ENCODE assay signal across 23 cellular contexts in genomic region chr4:141117935-141118334, GRCh38. TPM values are rescaled to one million over a fixed set of nuclear protein-coding genes. Genes with fewer than 3 reads are reported as not detected.
DNase-seq lines count a peak whose midpoint lies in the region; ATAC-seq, FAIRE-seq and TF ChIP-seq lines count a peak whose summit lies in the region.
"Had no signal": no experiment of that assay in that cellular context is flagged by ENCODE, and none has a peak within 500 bp of the region (broad histone marks: within the 10 kb centered on the region; RNA-seq: fewer than 3 reads in every experiment).

No MANE protein-coding gene starts in this region.

- TF ChIP-seq RAD21 in K562 (CRISPR knock-in tag; conservative IDR thresholded peaks at IDR 0.05 in 1 of 2, IDR thresholded peaks at IDR 0.05 in 1 of 2): no peak

- H3K23ac ChIP-seq in mesendoderm (ENCODE audit: low read length): no peak overlapping the region

- DNase-seq in OCI-M1 (lab: John Stamatoyannopoulos, UW) (peak; percentile 43), K562 (ENCODE audit: extremely low read depth in 1 of 4, low spot score in 3 of 4) (peak in 1 of 4 experiments; percentile 58), mesendoderm (peak; percentile 82), HK-2 (ENCODE audit: unreplicated experiment) (no peak)
- DNase-seq: 8988T; ACHN; BE2C; C1 segment of cervical spinal cord; Caco-2; Calu3; CD4-positive, alpha-beta memory T cell; CD4-positive, CD25-positive, alpha-beta regulatory T cell; CD8-positive, alpha-beta memory T cell; DMS79 treated with DMSO at 0.1 percent for 48 hours; GF-D8 had no signal

- peak overlapping the region; percentile 49 for H3K56ac ChIP-seq in mesendoderm (ENCODE audit: low read length)

- POLR2A ChIA-PET in K562 (lab: Yijun Ruan, JAX): interaction anchor here (0.5 kb wide), 1 partner anchor 15 kb away, joined by 3 read pairs; no protein-coding TSS in a partner anchor

- H4K20me1 ChIP-seq in K562 (replicated peaks; ENCODE audit: control insufficient read depth, insufficient read depth, low read length): no peaks in the 10 kb centered on the region
- H4K20me1 ChIP-seq: BLaER1 had no signal

- no peak for TF ChIP-seq CTCF in K562 (IDR thresholded peaks at IDR 0.05 in 2 of 3, conservative IDR thresholded peaks at IDR 0.05 in 1 of 3; ENCODE audit: insufficient read depth in 2 of 3, low read depth in 1 of 3, low read length in 3 of 3)

- ATAC-seq in K562 (peak; percentile 63), GM18861 (IDR thresholded peaks at IDR 0.05; ENCODE audit: unreplicated experiment) (no peak), esophagus mucosa (no peak), HG02588 (IDR thresholded peaks at IDR 0.05; ENCODE audit: unreplicated experiment) (no peak)

- H3K36me3 ChIP-seq in K562 (ENCODE audit: control insufficient read depth, insufficient read depth, low read length): no peaks in the 10 kb centered on the region
- no peaks in the 10 kb centered on the region for H3K36me3 ChIP-seq in mesendoderm (ENCODE audit: control insufficient read depth, insufficient read depth, low read length)
- H3K36me3 ChIP-seq: BLaER1 had no signal

- intact Hi-C loops in K562 (cut with micrococcal nuclease): no loop called here

- H3K9ac ChIP-seq in K562 (ENCODE audit: insufficient read depth in 1 of 2, low read depth in 2 of 2, low read length in 2 of 2) (no peak overlapping the region), mesendoderm (ENCODE audit: low read length) (no peak overlapping the region)
- H3K9ac ChIP-seq: BLaER1 had no signal

- no peak overlapping the region for H3K27ac ChIP-seq in K562 (ENCODE audit: extremely low read depth, low read depth, low read length)
- H3K27ac ChIP-seq in mesendoderm (ENCODE audit: low read depth, low read length): no peak overlapping the region
- H3K27ac ChIP-seq: BLaER1 had no signal

- H3K4me2 ChIP-seq in K562 (ENCODE audit: insufficient read depth, low read length): no peak overlapping the region
- no peak overlapping the region for H3K4me2 ChIP-seq in mesendoderm (ENCODE audit: low read length)
- H3K4me2 ChIP-seq: BLaER1 had no signal

- TF ChIP-seq EP300 in K562 (IDR thresholded peaks at IDR 0.05; ENCODE audit: low read length): no peak

- H2AFZ ChIP-seq in K562 (ENCODE audit: low read depth, low read length): no peak overlapping the region

- H3K27me3 ChIP-seq in K562 (ENCODE audit: control insufficient read depth in 2 of 2, insufficient read depth in 2 of 2, low read length in 2 of 2) (no peaks in the 10 kb centered on the region), mesendoderm (ENCODE audit: insufficient read depth, low read length, poor library complexity) (no peaks in the 10 kb centered on the region)
- H3K27me3 ChIP-seq: BE2C, BLaER1 had no signal

- H2BK120ac ChIP-seq in mesendoderm (ENCODE audit: low read depth, low read length): no peak overlapping the region

- H3K79me2 ChIP-seq in K562 (ENCODE audit: control insufficient read depth, insufficient read depth, low read length) (no peaks in the 10 kb centered on the region), mesendoderm (ENCODE audit: control insufficient read depth, insufficient read depth, low read length) (no peaks in the 10 kb centered on the region)

- H4K5ac ChIP-seq in mesendoderm (ENCODE audit: low read length): no peak overlapping the region

- no peaks in the 10 kb centered on the region for H3K9me1 ChIP-seq in K562 (ENCODE audit: control insufficient read depth, insufficient read depth, low read length)

- no peaks in the 10 kb centered on the region for H3K9me3 ChIP-seq in K562 (replicated peaks; ENCODE audit: control insufficient read depth, insufficient read depth, low read depth, low read length)
- H3K9me3 ChIP-seq: BE2C, Caco-2 had no signal

- no peak overlapping the region for H2BK5ac ChIP-seq in mesendoderm (ENCODE audit: low read length)

- H3K18ac ChIP-seq in mesendoderm (ENCODE audit: low read length): no peak overlapping the region

- FAIRE-seq in K562 (lab: Jason Lieb, UNC): no peak
- FAIRE-seq: A204.1, D721Med, G401.6, GM12891 had no signal

- no peak overlapping the region for H2AK5ac ChIP-seq in mesendoderm (ENCODE audit: low read length)

- no peak overlapping the region for H2BK15ac ChIP-seq in mesendoderm (replicated peaks; ENCODE audit: low read depth)

- 0% methylated on average over 1 of the region's 1 CpG for WGBS in K562 (ENCODE audit: insufficient coverage, low coverage, missing lambda C conversion rate)
- no CpG with 5 or more reads among the region's 1 CpG for WGBS in mesendoderm (ENCODE audit: extremely low coverage, insufficient coverage, low lambda C conversion rate)

- CTCF ChIA-PET in K562 (lab: Yijun Ruan, JAX; ENCODE audit: low intra/inter-chr PET ratio): no interaction called here

- BruUV-seq in K562 (replicated peaks; lab: Mats Ljungman, UMichigan): no TSS peak

- in situ Hi-C loops in K562 (cut with MboI): no loop called here

- H3K4me3 ChIP-seq in K562 (no peak overlapping the region), mesendoderm (ENCODE audit: low read length) (no peak overlapping the region)
- H3K4me3 ChIP-seq: BLaER1 had no signal

- no peaks in the 10 kb centered on the region for H3K79me1 ChIP-seq in mesendoderm (ENCODE audit: low read length)

- no peaks in the 10 kb centered on the region; a peak in 1 of 5 replicates for H3K4me1 ChIP-seq in K562 (replicated peaks in 1 of 2; ENCODE audit: control insufficient read depth in 2 of 2, insufficient read depth in 2 of 2, low read length in 2 of 2)
- H3K4me1 ChIP-seq in mesendoderm (ENCODE audit: control insufficient read depth, low read depth, low read length): peaks cover 5% of the 10 kb centered on the region
- H3K4me1 ChIP-seq: BLaER1, Caco-2 had no signal

- H4K8ac ChIP-seq in mesendoderm (ENCODE audit: low read depth, low read length): no peak overlapping the region

- H3K4ac ChIP-seq in mesendoderm (ENCODE audit: low read depth, low read length): no peak overlapping the region

- TF ChIP-seq POLR2A in K562 (conservative IDR thresholded peaks at IDR 0.05): no peak

TF ChIP-seq in K562, 482 proteins besides CTCF, POLR2A, EP300 and RAD21 (continues in another document):
- TF ChIP-seq POLR3A (IDR thresholded peaks at IDR 0.05; ENCODE audit: borderline replicate concordance, extremely low read depth, insufficient read depth, insufficient read length) (no peak), TRIM28 (IDR thresholded peaks at IDR 0.05) (no peak), KLF16 (IDR thresholded peaks at IDR 0.05) (peak; percentile 22; the same call in 1 of the 2 replicates), ZNF23 (CRISPR knock-in tag; IDR thresholded peaks at IDR 0.05) (no peak), CBFA2T2 (conservative IDR thresholded peaks at IDR 0.05) (peak; percentile 53), BACH1 (tag; IDR thresholded peaks at IDR 0.05) (no peak), NFATC3 (IDR thresholded peaks at IDR 0.05) (no peak), HDAC2 (IDR thresholded peaks at IDR 0.05) (no peak), TAL1 (IDR thresholded peaks at IDR 0.05) (no peak; the same call in 1 of the 2 replicates), CBFA2T3 (IDR thresholded peaks at IDR 0.05) (peak; percentile 66), E2F8 (IDR thresholded peaks at IDR 0.05; ENCODE audit: low read depth, partially characterized antibody) (no peak), TEAD4 (IDR thresholded peaks at IDR 0.05; ENCODE audit: low read length) (peak; percentile 55; the same call in 1 of the 2 replicates), TEAD4 (CRISPR knock-in tag; IDR thresholded peaks at IDR 0.05; ENCODE audit: borderline replicate concordance) (no peak), RNF2 (IDR thresholded peaks at IDR 0.05) (0 out of 2 replicates have a peak, but pooled peaks have one; percentile 38), HMGN3 (IDR thresholded peaks at IDR 0.05; ENCODE audit: borderline replicate concordance, extremely low read depth, insufficient read length, low read depth, low read length) (no peak), ZNF507 (tag; conservative IDR thresholded peaks at IDR 0.05) (no peak)

RNA-seq across cellular contexts. Expression of gene RNF150, which starts 15.3 kb away (rescaled TPM):
- not detected in 2 replicates for total RNA-seq in K562 (2011; cell fraction: chromatin; rRNA removed; ENCODE audit: low replicate concordance)
- not detected in 2 replicates for total RNA-seq in K562 (2011; cell fraction: nucleolus; rRNA removed)
- not detected in 2 replicates for total RNA-seq in K562 (2011; cell fraction: nucleoplasm; rRNA removed)
- total RNA-seq in K562 (2014; rRNA removed): not detected in 2 replicates
- not detected in 2 replicates for total RNA-seq in K562 (2014; rRNA removed; fragmentation: Illumina TruSeq; extraction: Trizol)
- total RNA-seq in K562 (2015; rRNA removed; fragmentation: Illumina TruSeq; extraction: Trizol): not detected in 2 replicates
- 0.04 and 0.09 TPM in 2 replicates for total RNA-seq in K562 (2021)
- not detected in 2 replicates for polyA plus RNA-seq in K562 (2011; rRNA removed)
- polyA plus RNA-seq in K562 (2011; cell fraction: cytosol; rRNA removed): not detected in 2 replicates
- not detected in 2 replicates for polyA plus RNA-seq in K562 (2011; cell fraction: nucleus; rRNA removed)
- polyA plus RNA-seq in K562 (2012): not detected in 2 replicates
- polyA plus RNA-seq in K562 (2014; fragmentation: Illumina TruSeq; extraction: Trizol): not detected in 2 replicates
- not detected for polyA plus RNA-seq in K562 (2014; fragmentation: Nextera tagmentation; extraction: Ambion mirVana)
- not detected in 2 replicates for polyA plus RNA-seq in K562 (2014; rRNA removed)
- not detected in 2 replicates for polyA minus RNA-seq in K562 (2011; rRNA and poly(A)+ RNA removed)
- polyA minus RNA-seq in K562 (2011; cell fraction: cytosol; rRNA and poly(A)+ RNA removed): not detected in 2 replicates
- polyA minus RNA-seq in K562 (2011; cell fraction: nucleus; rRNA and poly(A)+ RNA removed): not detected in 2 replicates
- polyA plus RNA-seq in mesendoderm (2013, experiment 1 of 2): 2.5 TPM
- polyA plus RNA-seq in mesendoderm (2013, experiment 2 of 2): 2.5 TPM
- 1.6 TPM for total RNA-seq in esophagus mucosa
- total RNA-seq: CD4-positive, alpha-beta memory T cell; CD8-positive, alpha-beta memory T cell had no signal
- polyA plus RNA-seq: CD4-positive, alpha-beta memory T cell; CD4-positive, CD25-positive, alpha-beta regulatory T cell; CD8-positive, alpha-beta memory T cell had no signal
